ENCODE assay signal across 17 cellular contexts in the genomic region with DNA sequence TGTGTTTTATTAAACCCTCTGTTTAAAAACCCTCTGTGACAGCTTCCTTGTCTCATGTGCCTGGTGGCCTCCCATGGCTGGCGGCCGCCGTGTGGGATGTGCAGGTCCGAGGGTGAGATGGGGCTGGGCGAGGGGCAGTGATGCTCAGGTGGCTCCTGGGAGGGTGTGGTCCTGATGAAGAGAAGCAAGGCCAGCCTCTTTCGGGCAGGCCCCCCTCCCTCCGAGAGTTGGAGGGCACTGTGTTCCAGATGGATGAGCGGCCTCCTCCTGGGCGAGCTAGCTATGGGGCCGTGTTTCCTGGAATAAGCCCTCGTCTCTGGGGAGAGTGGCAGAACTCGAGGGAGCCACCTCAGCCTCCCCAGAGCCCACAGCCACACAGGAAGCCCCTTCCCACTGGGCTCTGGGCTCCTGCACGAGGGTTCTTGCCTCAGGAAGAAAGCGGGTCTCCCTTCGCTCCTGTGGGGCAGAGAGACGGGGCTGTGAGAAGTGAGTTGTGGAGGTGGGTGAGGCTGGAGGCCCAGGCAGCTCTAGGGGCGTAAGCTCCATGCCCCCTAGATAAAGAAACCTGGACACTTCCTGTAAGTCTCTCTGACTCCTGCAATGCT.
DNase-seq lines count a peak whose midpoint lies in the region; TF ChIP-seq lines count a peak whose summit lies in the region.
"Had no signal": no experiment of that assay in that cellular context is flagged by ENCODE, and none has a peak within 500 bp of the region (broad histone marks: within the 10 kb centered on the region; RNA-seq: fewer than 3 reads in every experiment).

No MANE protein-coding gene starts in this region.

- H3K36me3 ChIP-seq in spleen: no peaks in the 10 kb centered on the region

- DNase-seq in NCI-H1092 treated with DMSO at 0.1 percent for 48 hours (lab: John Stamatoyannopoulos, UW) (peak; percentile 10), NCI-H1092 (lab: John Stamatoyannopoulos, UW) (no peak), NCI-H345 (lab: John Stamatoyannopoulos, UW) (peak; percentile 73), left kidney (ENCODE audit: low read depth, low spot score) (peak; percentile 60), spleen (peak; percentile 43), endothelial cell (ENCODE audit: low spot score) (no peak), SK-N-DZ (ENCODE audit: low spot score) (no peak), HK-2 (ENCODE audit: unreplicated experiment) (no peak)
- DNase-seq: 8988T, C1 segment of cervical spinal cord, GOT3, NCI-H1048, NCI-H1694 treated with DMSO at 0.1 percent for 48 hours, NCI-H446, NCI-H82, PC-3 had no signal

- peaks cover 18% of the 10 kb centered on the region for H3K4me1 Mint-ChIP-seq in endothelial cell (ENCODE audit: unreplicated experiment)

- no peak overlapping the region for H3K27ac Mint-ChIP-seq in endothelial cell (ENCODE audit: unreplicated experiment)

- H3K9me3 Mint-ChIP-seq in endothelial cell (ENCODE audit: unreplicated experiment): no peaks in the 10 kb centered on the region

- no peak overlapping the region for H3K27ac ChIP-seq in spleen
- H3K27ac ChIP-seq: KMS-11 had no signal

- no peak for TF ChIP-seq POLR2A in spleen (IDR thresholded peaks at IDR 0.05)

- TF ChIP-seq CTCF in spleen (IDR thresholded peaks at IDR 0.05 in 8 of 11, conservative IDR thresholded peaks at IDR 0.05 in 3 of 11): no peak
- TF ChIP-seq CTCF in endothelial cell (IDR thresholded peaks at IDR 0.05; ENCODE audit: unreplicated experiment): no peak

- H3K9me3 ChIP-seq in spleen: no peaks in the 10 kb centered on the region

- no peak overlapping the region for H3K4me3 ChIP-seq in spleen

- peaks cover 0 to 7% (median 4%) of the 10 kb centered on the region in 6 donors for H3K4me1 ChIP-seq in spleen

- H3K4me3 Mint-ChIP-seq in endothelial cell (ENCODE audit: unreplicated experiment): no peak overlapping the region

- peaks cover 9% of the 10 kb centered on the region for H3K27me3 Mint-ChIP-seq in endothelial cell (ENCODE audit: unreplicated experiment)

- 74 to 79% (median 75%) methylated on average over 14 to 17 of the region's 17 CpGs for WGBS in spleen, 5 donors

- intact Hi-C loops in spleen (cut with DNase I; ENCODE audit: low total_unique reads): no loop called here

- H3K27me3 ChIP-seq in spleen (replicated peaks in 1 of 7): peaks cover 0 to 5% (median 0%) of the 10 kb centered on the region in 7 donors

- no peaks in the 10 kb centered on the region for H3K36me3 Mint-ChIP-seq in endothelial cell (ENCODE audit: low read depth, unreplicated experiment)

Comparison
In these comparisons a context has a peak if more than half of its experiments do, and no peak if none do; other contexts are left out.
1. DNase-seq: peak in NCI-H1092 treated with DMSO at 0.1 percent for 48 hours (single experiment), NCI-H345 (single experiment), left kidney (single experiment) and spleen (single experiment); none in NCI-H1092 (single experiment), endothelial cell (single experiment), SK-N-DZ (single experiment) and HK-2 (single experiment).